In the genomic region with DNA sequence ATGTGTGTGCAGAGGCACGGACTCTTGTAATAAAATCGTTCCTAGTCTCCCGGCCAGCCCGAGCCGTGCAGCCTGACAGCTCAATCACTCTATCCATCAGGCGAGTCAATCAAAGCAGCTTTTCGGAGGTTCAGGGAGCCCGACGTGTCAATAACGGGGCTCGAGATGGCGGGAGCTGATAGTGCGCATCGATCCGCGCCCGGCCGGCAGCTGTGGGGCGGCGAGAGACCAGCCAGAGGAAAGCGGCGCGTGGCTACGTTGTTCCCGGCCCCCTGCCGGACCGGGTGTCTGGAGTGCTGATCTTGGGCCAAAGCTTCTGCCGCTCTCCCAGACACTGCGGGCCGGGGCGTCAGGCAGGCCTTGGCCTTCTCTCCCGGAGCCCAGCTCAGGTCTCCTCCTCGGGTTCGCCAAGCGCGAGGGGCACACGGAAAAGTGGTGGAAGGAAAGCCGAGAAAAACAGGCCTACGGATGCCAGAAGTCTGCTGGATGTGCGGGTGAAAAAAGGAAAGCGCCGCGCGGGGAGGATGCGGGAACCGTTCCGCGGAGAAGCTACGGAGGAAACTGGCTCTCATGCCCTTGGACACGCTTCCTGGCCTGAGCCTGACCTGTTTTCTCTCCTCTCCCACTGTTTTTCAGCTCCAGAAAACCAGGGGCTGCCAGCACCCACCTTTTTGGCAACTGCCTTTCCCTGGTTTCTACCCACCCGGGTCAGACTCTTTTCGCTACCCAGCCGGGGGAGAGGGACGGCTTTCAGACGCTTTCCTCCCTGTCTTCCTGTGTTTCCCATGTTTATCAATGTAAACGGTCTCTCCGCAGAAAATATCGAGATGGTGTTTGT, we compare ENCODE assay signal across 14 cellular contexts. TPM values are rescaled to one million over a fixed set of nuclear protein-coding genes. Genes with fewer than 3 reads are reported as not detected.
A peak's percentile ranks its signal among the peaks of the same experiment; 100 is the strongest.
DNase-seq lines count a peak whose midpoint lies in the region; ATAC-seq and TF ChIP-seq lines count a peak whose summit lies in the region.
"Had no signal": no experiment of that assay in that cellular context is flagged by ENCODE, and none has a peak within 500 bp of the region (broad histone marks: within the 10 kb centered on the region; RNA-seq: fewer than 3 reads in every experiment).

No MANE protein-coding gene starts in this region.

- no peaks in the 10 kb centered on the region for H3K36me3 ChIP-seq in left lung
- H3K36me3 ChIP-seq: brain microvascular endothelial cell had no signal

- H3K4me1 ChIP-seq in left lung = peaks cover 0 to 41% of the 10 kb centered on the region in 2 donors

- H3K27me3 Mint-ChIP-seq in naive B cell = peaks cover 56 to 84% (median 71%) of the 10 kb centered on the region in 3 donors

- H3K9me3 Mint-ChIP-seq in naive B cell = peaks cover 0 to 16% (median 11%) of the 10 kb centered on the region in 7 donors

- peaks cover 6 to 34% (median 27%) of the 10 kb centered on the region in 3 donors for H3K4me1 Mint-ChIP-seq in naive B cell

- DNase-seq in AG09309 (ENCODE audit: low read depth) (no peak), GM10266 (ENCODE audit: extremely low spot score) (peak; percentile 33), astrocyte of the cerebellum (ENCODE audit: low read depth) (no peak), naive B cell (no peak), left lung (no peak), Ammon's horn (ENCODE audit: low spot score) (no peak), SK-N-DZ (ENCODE audit: low spot score) (no peak)
- DNase-seq: activated CD4-positive, alpha-beta T cell treated with anti-CD3 and anti-CD28 coated beads for 4 hours; brain microvascular endothelial cell; DMS 273 treated with DMSO at 0.1 percent for 48 hours; NCI-H2029 treated with DMSO at 0.1 percent for 48 hours had no signal

- intact Hi-C loops in left lung (cut with DNase I) = no loop called here

- peak overlapping the region in 3 of 6 donors; percentile 68 to 95 (median 87) for H3K27ac Mint-ChIP-seq in naive B cell

- no peaks in the 10 kb centered on the region for H3K36me3 Mint-ChIP-seq in naive B cell

- no peak for ATAC-seq in naive B cell (ENCODE audit: low read depth in 2 of 2)
- ATAC-seq in left lung = no peak
- no peak for ATAC-seq in GM21576 (IDR thresholded peaks at IDR 0.05; ENCODE audit: unreplicated experiment)

- H3K9me3 ChIP-seq in left lung = no peaks in the 10 kb centered on the region

- no peak overlapping the region for H3K27ac ChIP-seq in left lung
- H3K27ac ChIP-seq: brain microvascular endothelial cell had no signal

- H3K4me3 ChIP-seq in AG09309 (ENCODE audit: control insufficient read depth, low read depth, low read length) (peak overlapping the region; percentile 70), astrocyte of the cerebellum (ENCODE audit: low read depth, low read length) (peak overlapping the region; percentile 48), left lung (no peak overlapping the region)

- no peak for TF ChIP-seq CTCF in AG09309 (IDR thresholded peaks at IDR 0.05; ENCODE audit: control insufficient read depth, insufficient read depth, low read depth, low read length, missing control alignments)
- TF ChIP-seq CTCF in GM10266 (IDR thresholded peaks at IDR 0.05; ENCODE audit: control insufficient read depth, insufficient read depth, low read depth, missing control alignments) = no peak
- no peak for TF ChIP-seq CTCF in astrocyte of the cerebellum (IDR thresholded peaks at IDR 0.05; ENCODE audit: low read depth, low read length, missing control alignments)
- no peak for TF ChIP-seq CTCF in left lung (IDR thresholded peaks at IDR 0.05)

- H3K4me3 Mint-ChIP-seq in naive B cell = peak overlapping the region in 6 of 8 donors; percentile 5 to 74 (median 48)

- H3K27me3 ChIP-seq in left lung = peaks cover 99 to 100% of the 10 kb centered on the region in 2 donors

- in situ Hi-C loops in astrocyte of the cerebellum (cut with HindIII; ENCODE audit: low sequenced_read_pairs) = no loop called here

RNA-seq across cellular contexts. Expression of a gene that starts 2.2 kb away (rescaled TPM):
- polyA plus RNA-seq in naive B cell (ENCODE audit: low read depth in 6 of 6) = not detected
- not detected for total RNA-seq in left lung
- polyA plus RNA-seq in SK-N-DZ (2014; cell fraction: cytosol; rRNA removed) = 0.51 and 0.89 TPM in 2 replicates
- polyA plus RNA-seq in SK-N-DZ (2014; cell fraction: nucleus; rRNA removed) = 0.50 TPM in 1 of 2 replicates, not detected in the other
- total RNA-seq: epithelial cell of proximal tubule, RPMI7951 had no signal

Comparison
In these comparisons a context has a peak if more than half of its experiments do, and no peak if none do; other contexts are left out.
1. H3K4me3 ChIP-seq: peak in AG09309 (single experiment) and astrocyte of the cerebellum (single experiment); none in left lung (0 of 2).